In genomic region chr3:151357461-151357850, GRCh38 we compare ENCODE assay signal across 1 cellular context.
TF ChIP-seq lines count a peak whose summit lies in the region.

No MANE protein-coding gene starts in this region.

TF ChIP-seq in WTC11, 78 proteins besides CTCF, POLR2A, EP300 and RAD21:
- TF ChIP-seq IRF1 (CRISPR knock-in tag; IDR thresholded peaks at IDR 0.05) (no peak), TEAD4 (CRISPR knock-in tag; IDR thresholded peaks at IDR 0.05) (no peak), SP1 (CRISPR knock-in tag; conservative IDR thresholded peaks at IDR 0.05) (no peak), ZNF416 (CRISPR knock-in tag; IDR thresholded peaks at IDR 0.05) (no peak), NFE2L1 (CRISPR knock-in tag; IDR thresholded peaks at IDR 0.05) (no peak), ZNF423 (CRISPR knock-in tag; IDR thresholded peaks at IDR 0.05) (no peak), CREB1 (CRISPR knock-in tag; IDR thresholded peaks at IDR 0.05) (no peak), NR1H2 (CRISPR knock-in tag; IDR thresholded peaks at IDR 0.05) (no peak), ZNF512 (CRISPR knock-in tag; IDR thresholded peaks at IDR 0.05; ENCODE audit: borderline replicate concordance) (no peak), USF1 (CRISPR knock-in tag; IDR thresholded peaks at IDR 0.05) (no peak), PRDM15 (CRISPR knock-in tag; IDR thresholded peaks at IDR 0.05) (no peak), ZBTB21 (CRISPR knock-in tag; IDR thresholded peaks at IDR 0.05; ENCODE audit: borderline replicate concordance) (no peak), AR (CRISPR knock-in tag; IDR thresholded peaks at IDR 0.05) (no peak)
TF ChIP-seq in WTC11: peak in this region for 0.
